13 cellular contexts compared by ENCODE assay signal in the genomic region with DNA sequence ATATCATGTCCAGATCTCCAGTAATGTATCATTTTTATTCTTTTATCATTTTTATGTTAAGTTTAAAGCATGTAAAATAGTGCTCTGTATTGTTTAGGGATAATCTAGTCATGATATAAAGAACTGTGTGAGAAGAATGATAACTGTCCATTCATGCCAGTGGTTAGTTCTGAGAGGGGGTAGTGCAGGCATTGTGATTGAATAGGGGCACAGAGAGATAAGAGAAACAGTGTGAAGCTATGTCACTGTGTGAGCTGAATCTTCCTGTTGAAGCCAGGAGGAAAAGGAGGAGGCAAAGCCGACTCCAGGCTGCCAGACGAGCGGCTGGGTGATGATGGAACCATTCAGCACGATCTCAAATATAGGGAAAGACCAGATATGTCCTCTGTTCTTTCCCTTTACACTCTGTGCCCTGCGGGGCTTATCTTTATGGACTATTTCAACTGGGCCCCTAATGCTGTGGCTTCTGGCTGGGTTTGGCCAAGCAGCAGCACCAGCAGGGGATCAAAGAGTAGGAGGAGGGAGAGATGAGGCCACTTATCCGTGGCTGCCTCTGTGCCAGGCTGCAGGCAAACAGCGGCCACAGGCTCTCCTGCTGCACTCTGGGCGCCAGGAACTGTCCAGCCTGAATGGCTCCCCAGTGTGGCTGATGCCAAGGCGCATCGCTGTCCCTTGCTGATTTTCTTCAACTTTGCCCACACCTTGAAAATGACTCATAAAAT.
DNase-seq lines count a peak whose midpoint lies in the region; ATAC-seq and TF ChIP-seq lines count a peak whose summit lies in the region.
"Had no signal": no experiment of that assay in that cellular context is flagged by ENCODE, and none has a peak within 500 bp of the region (broad histone marks: within the 10 kb centered on the region; RNA-seq: fewer than 3 reads in every experiment).

No MANE protein-coding gene starts in this region.

- no peaks in the 10 kb centered on the region for H3K36me3 ChIP-seq in colonic mucosa

- peaks cover 2% of the 10 kb centered on the region for H3K27me3 Mint-ChIP-seq in neural crest cell (ENCODE audit: low read depth)

- peak overlapping the region; percentile 60 for H3K27ac Mint-ChIP-seq in neural crest cell (ENCODE audit: unreplicated experiment)

- H3K36me3 Mint-ChIP-seq in neural crest cell (ENCODE audit: low read depth): no peaks in the 10 kb centered on the region
- H3K36me3 Mint-ChIP-seq: brain had no signal

- ATAC-seq in HG03520 (IDR thresholded peaks at IDR 0.05; ENCODE audit: unreplicated experiment): no peak

- no peak overlapping the region for H3K4me3 ChIP-seq in choroid plexus epithelial cell (ENCODE audit: low read depth, low read length)
- no peak overlapping the region for H3K4me3 ChIP-seq in colonic mucosa

- no peaks in the 10 kb centered on the region for H3K4me1 ChIP-seq in colonic mucosa

- intact Hi-C loops in colonic mucosa (cut with DNase I): no loop called here

- no peaks in the 10 kb centered on the region for H3K9me3 Mint-ChIP-seq in neural crest cell

- TF ChIP-seq CTCF in choroid plexus epithelial cell (conservative IDR thresholded peaks at IDR 0.05; ENCODE audit: low read depth, low read length): no peak
- TF ChIP-seq CTCF in neural crest cell (conservative IDR thresholded peaks at IDR 0.05): no peak
- TF ChIP-seq CTCF in colonic mucosa (IDR thresholded peaks at IDR 0.05): no peak

- H3K27me3 ChIP-seq in colonic mucosa: no peaks in the 10 kb centered on the region

- H3K27ac ChIP-seq in colonic mucosa: no peak overlapping the region

- H3K4me3 Mint-ChIP-seq in neural crest cell: no peak overlapping the region
- H3K4me3 Mint-ChIP-seq: brain had no signal

- no peaks in the 10 kb centered on the region for H3K9me3 ChIP-seq in colonic mucosa

- DNase-seq in NCI-H345 (lab: John Stamatoyannopoulos, UW): peak; percentile 50
- no peak for DNase-seq in NCI-H345 treated with DMSO at 0.1 percent for 48 hours (lab: John Stamatoyannopoulos, UW; ENCODE audit: unreplicated experiment)
- peak; percentile 77 for DNase-seq in LoVo (ENCODE audit: low spot score)
- DNase-seq in choroid plexus epithelial cell (ENCODE audit: low read depth): peak; percentile 29
- no peak for DNase-seq in neural crest cell (ENCODE audit: low read depth, low spot score)
- DNase-seq in colonic mucosa: no peak
- no peak for DNase-seq in NCI-H1092 (lab: John Stamatoyannopoulos, UW)
- DNase-seq: activated CD8-positive, alpha-beta memory T cell treated with anti-CD3 and anti-CD28 coated beads, Interleukin-2, amount 50 U/mL, for 48 hours; kidney glomerular epithelial cell; stimulated activated CD4-positive, alpha-beta T cell treated with anti-CD3 and anti-CD28 coated beads, Interleukin-4, amount 100 ng/mL, for 24 hours; T-helper 9 cell had no signal

- H3K4me1 Mint-ChIP-seq in neural crest cell: peaks cover 6% of the 10 kb centered on the region

- H3K9ac ChIP-seq in colonic mucosa (ENCODE audit: low read depth in 2 of 2, low read length in 2 of 2): no peak overlapping the region

Comparison
In these comparisons a context has a peak if more than half of its experiments do, and no peak if none do; other contexts are left out.
1. DNase-seq: peak in NCI-H345 (single experiment), LoVo (single experiment) and choroid plexus epithelial cell (single experiment); none in NCI-H345 treated with DMSO at 0.1 percent for 48 hours (single experiment), neural crest cell (single experiment), colonic mucosa (single experiment) and NCI-H1092 (single experiment).